Comparison of ENCODE assay signal across 1 cellular context in genomic region chr12:120169946-120170345, GRCh38.
TF ChIP-seq lines count a peak whose summit lies in the region.

No MANE protein-coding gene starts in this region.

TF ChIP-seq in HCT116, 20 proteins besides CTCF, POLR2A, EP300 and RAD21 (continued from another document):
- TF ChIP-seq REST (IDR thresholded peaks at IDR 0.05; ENCODE audit: low read depth): no peak
- no peak for TF ChIP-seq EZH2phosphoT487 (IDR thresholded peaks at IDR 0.05; ENCODE audit: borderline replicate concordance)
- no peak for TF ChIP-seq YY1 (IDR thresholded peaks at IDR 0.05; ENCODE audit: extremely low read depth, insufficient replicate concordance, low read depth, low read length)
- TF ChIP-seq CBX3 (IDR thresholded peaks at IDR 0.05; ENCODE audit: low read depth): no peak
- no peak for TF ChIP-seq SRF (IDR thresholded peaks at IDR 0.05; ENCODE audit: low read depth)
- no peak for TF ChIP-seq CEBPB (IDR thresholded peaks at IDR 0.05; ENCODE audit: low read depth)
- no peak for TF ChIP-seq ZNF274 (IDR thresholded peaks at IDR 0.05; ENCODE audit: low read depth, low read length)
- no peak for TF ChIP-seq ZFX (IDR thresholded peaks at IDR 0.05)
- no peak for TF ChIP-seq ELF1 (IDR thresholded peaks at IDR 0.05; ENCODE audit: borderline replicate concordance, low read depth)
- TF ChIP-seq SIN3A (IDR thresholded peaks at IDR 0.05; ENCODE audit: low read depth): no peak
- TF ChIP-seq ATF3 (IDR thresholded peaks at IDR 0.05): no peak
- TF ChIP-seq POLR2AphosphoS5 (IDR thresholded peaks at IDR 0.05; ENCODE audit: low read depth, low read length): no peak
- no peak for TF ChIP-seq ZBTB33 (IDR thresholded peaks at IDR 0.05; ENCODE audit: extremely low read depth, insufficient replicate concordance, low read length)
TF ChIP-seq in HCT116: peak in this region for 0.
